Comparison of ENCODE assay signal across 8 cellular contexts in genomic region chrX:39613997-39614679, GRCh38.
DNase-seq lines count a peak whose midpoint lies in the region; ATAC-seq, FAIRE-seq and TF ChIP-seq lines count a peak whose summit lies in the region.

No MANE protein-coding gene starts in this region.

- H3K9me3 ChIP-seq in WERI-Rb-1 (ENCODE audit: severe bottlenecking) (no peaks in the 10 kb centered on the region), ectodermal cell (ENCODE audit: control insufficient read depth, low read length) (no peaks in the 10 kb centered on the region), spleen (no peaks in the 10 kb centered on the region)

- intact Hi-C loops in spleen (cut with DNase I; ENCODE audit: low total_unique reads) = no loop called here

- peak; percentile 60 for DNase-seq in DMS79 treated with DMSO at 0.1 percent for 48 hours (lab: John Stamatoyannopoulos, UW)
- DNase-seq in WERI-Rb-1 = no peak
- DNase-seq in spleen = no peak
- DNase-seq in KG1 (lab: John Stamatoyannopoulos, UW) = no peak
- DNase-seq in RCC 7860 (ENCODE audit: low spot score) = no peak
- no peak for DNase-seq in EL

- H3K4me3 ChIP-seq in WERI-Rb-1 (ENCODE audit: low read depth, low read length) = peak overlapping the region; percentile 49
- peak overlapping the region; percentile 29 for H3K4me3 ChIP-seq in ectodermal cell (ENCODE audit: insufficient read depth, low read depth, low read length)
- peak overlapping the region in 6 of 8 donors; percentile 7 to 59 (median 19) for H3K4me3 ChIP-seq in spleen

- WGBS in ectodermal cell, 2 experiments = 6 to 8% methylated on average over 22 to 23 of the region's 23 CpGs
- WGBS in spleen, 5 donors = 3 to 21% (median 7%) methylated on average over 20 to 23 of the region's 23 CpGs

- no peaks in the 10 kb centered on the region for H3K4me1 ChIP-seq in ectodermal cell (ENCODE audit: control insufficient read depth, insufficient read depth, low read length)
- peaks cover 0 to 15% (median 5%) of the 10 kb centered on the region in 6 donors for H3K4me1 ChIP-seq in spleen

- FAIRE-seq in RCC 7860 (lab: Jason Lieb, UNC) = no peak

- no peaks in the 10 kb centered on the region for H3K36me3 ChIP-seq in WERI-Rb-1
- no peaks in the 10 kb centered on the region for H3K36me3 ChIP-seq in ectodermal cell (ENCODE audit: control insufficient read depth, insufficient read depth, low read length)
- H3K36me3 ChIP-seq in spleen = no peaks in the 10 kb centered on the region

- TF ChIP-seq CTCF in WERI-Rb-1 (IDR thresholded peaks at IDR 0.05; ENCODE audit: low read depth, low read length) (no peak), spleen (IDR thresholded peaks at IDR 0.05 in 8 of 11, conservative IDR thresholded peaks at IDR 0.05 in 3 of 11) (no peak)

- H3K27ac ChIP-seq in WERI-Rb-1 = peak overlapping the region; percentile 54
- no peak overlapping the region for H3K27ac ChIP-seq in ectodermal cell (ENCODE audit: insufficient read depth, low read depth, low read length, poor library complexity, severe bottlenecking)
- no peak overlapping the region for H3K27ac ChIP-seq in spleen

- H3K27me3 ChIP-seq in WERI-Rb-1 (ENCODE audit: insufficient read depth, low read depth, severe bottlenecking) (no peaks in the 10 kb centered on the region), ectodermal cell (ENCODE audit: control insufficient read depth, insufficient read depth, low read length, poor library complexity, severe bottlenecking) (peaks cover 6% of the 10 kb centered on the region), spleen (replicated peaks in 1 of 7) (peaks cover 0 to 45% (median 9%) of the 10 kb centered on the region in 7 donors)

- peak; percentile 75 for ATAC-seq in HG02798 (IDR thresholded peaks at IDR 0.05; ENCODE audit: poor library complexity, unreplicated experiment)

- no peak for TF ChIP-seq POLR2A in spleen (IDR thresholded peaks at IDR 0.05)
